In genomic region chr3:84586427-84586826, GRCh38 we compare ENCODE assay signal across 25 cellular contexts.
"Had no signal": no experiment of that assay in that cellular context is flagged by ENCODE, and none has a peak within 500 bp of the region (broad histone marks: within the 10 kb centered on the region; RNA-seq: fewer than 3 reads in every experiment).

No MANE protein-coding gene starts in this region.

- H3K79me2 ChIP-seq: hepatocyte had no signal

- H3K4me3 ChIP-seq: coronary artery, dorsolateral prefrontal cortex, esophagus muscularis mucosa, esophagus squamous epithelium, gastrocnemius medialis, gastroesophageal sphincter, heart left ventricle, heart right ventricle, hepatocyte had no signal

- H3K27ac ChIP-seq: coronary artery, dorsolateral prefrontal cortex, epithelial cell of prostate, esophagus muscularis mucosa, esophagus squamous epithelium, foreskin keratinocyte, gastrocnemius medialis, gastroesophageal sphincter, heart left ventricle, heart right ventricle, hepatocyte had no signal

- H3K4me2 ChIP-seq: hepatocyte had no signal

- ATAC-seq: effector memory CD8-positive, alpha-beta T cell; esophagus mucosa; foreskin keratinocyte; gastrocnemius medialis; gastroesophageal sphincter; heart left ventricle; heart right ventricle had no signal

- DNase-seq: cortex of kidney; dermis blood vessel endothelial cell; dorsolateral prefrontal cortex; effector CD4-positive, alpha-beta T cell; effector CD8-positive, alpha-beta T cell; effector memory CD4-positive, alpha-beta T cell; effector memory CD8-positive, alpha-beta T cell; endodermal cell; erythroblast; esophagus squamous epithelium; foreskin fibroblast; foreskin keratinocyte; foreskin melanocyte; gastrocnemius medialis; glutamatergic neuron; head of caudate nucleus; heart left ventricle; heart right ventricle; hippocampal formation had no signal

- H3K27me3 ChIP-seq: dorsolateral prefrontal cortex, esophagus muscularis mucosa, esophagus squamous epithelium, foreskin keratinocyte, gastrocnemius medialis, gastroesophageal sphincter, heart left ventricle, heart right ventricle, hepatocyte had no signal

- H3K4me1 ChIP-seq: esophagus muscularis mucosa, esophagus squamous epithelium, foreskin keratinocyte, gastrocnemius medialis, gastroesophageal sphincter, heart left ventricle, heart right ventricle had no signal

- H3K9me3 ChIP-seq: esophagus muscularis mucosa, esophagus squamous epithelium, gastrocnemius medialis, gastroesophageal sphincter had no signal

- H3K36me3 ChIP-seq: esophagus muscularis mucosa, esophagus squamous epithelium, gastrocnemius medialis, gastroesophageal sphincter, heart left ventricle, heart right ventricle had no signal

- H2AFZ ChIP-seq: hepatocyte had no signal
